In genomic region chr6:168968228-168968627, GRCh38 we compare ENCODE assay signal across 9 cellular contexts.
DNase-seq lines count a peak whose midpoint lies in the region.
"Had no signal": no experiment of that assay in that cellular context is flagged by ENCODE, and none has a peak within 500 bp of the region (broad histone marks: within the 10 kb centered on the region; RNA-seq: fewer than 3 reads in every experiment).

No MANE protein-coding gene starts in this region.

- no peaks in the 10 kb centered on the region for H3K79me1 ChIP-seq in trophoblast cell (ENCODE audit: low read length)

- H2BK12ac ChIP-seq in trophoblast cell (ENCODE audit: low read length), result no peak overlapping the region

- no peak overlapping the region for H3K27ac ChIP-seq in trophoblast cell (ENCODE audit: low read depth, low read length)
- H3K27ac ChIP-seq: C4-2B had no signal

- H3K9me3 ChIP-seq in trophoblast cell (ENCODE audit: insufficient read depth, low read depth, low read length), result peaks cover 1% of the 10 kb centered on the region

- H3K27me3 ChIP-seq in trophoblast cell (ENCODE audit: insufficient read depth, low read length), result no peaks in the 10 kb centered on the region

- no peak overlapping the region for H3K9ac ChIP-seq in trophoblast cell (ENCODE audit: low read length)

- no peak overlapping the region for H3K14ac ChIP-seq in trophoblast cell (ENCODE audit: low read length)

- no peak overlapping the region for H3K4me2 ChIP-seq in trophoblast cell (ENCODE audit: low read length)

- H4K8ac ChIP-seq in trophoblast cell (ENCODE audit: low read depth, low read length), result no peak overlapping the region

- no CpG with 5 or more reads among the region's 10 CpGs for WGBS in trophoblast cell (ENCODE audit: extremely low coverage, insufficient coverage, insufficient read length)

- H4K91ac ChIP-seq in trophoblast cell (ENCODE audit: low read depth, low read length), result no peak overlapping the region

- H2AK5ac ChIP-seq in trophoblast cell (ENCODE audit: low read length), result no peak overlapping the region

- H3K4ac ChIP-seq in trophoblast cell (ENCODE audit: low read depth, low read length), result no peak overlapping the region

- H3K23ac ChIP-seq in trophoblast cell (ENCODE audit: low read length), result no peak overlapping the region

- H3K18ac ChIP-seq in trophoblast cell (ENCODE audit: low read length), result no peak overlapping the region

- H3K4me3 ChIP-seq in trophoblast cell (ENCODE audit: low read depth, low read length), result no peak overlapping the region

- no peak overlapping the region for H4K12ac ChIP-seq in trophoblast cell (ENCODE audit: low read depth, low read length)

- peak; percentile 20 for DNase-seq in NCI-H345 (lab: John Stamatoyannopoulos, UW)
- no peak for DNase-seq in NCI-H345 treated with DMSO at 0.1 percent for 48 hours (lab: John Stamatoyannopoulos, UW; ENCODE audit: unreplicated experiment)
- peak; percentile 70 for DNase-seq in NCI-H510A (lab: John Stamatoyannopoulos, UW)
- DNase-seq in dedifferentiated amniotic fluid mesenchymal stem cell (ENCODE audit: extremely low spot score), result peak; percentile 66
- DNase-seq in trophoblast cell, result peak; percentile 90 to 96
- no peak for DNase-seq in activated T-cell treated with anti-CD3 and anti-CD28 coated beads, Interleukin-2, amount 50 U/mL, for 48 hours
- no peak for DNase-seq in HuH-7 (ENCODE audit: low spot score)
- DNase-seq in AML-193 (lab: John Stamatoyannopoulos, UW), result no peak

- H2AFZ ChIP-seq in trophoblast cell (ENCODE audit: insufficient read depth, low read length, poor library complexity), result no peak overlapping the region

- no peak overlapping the region for H2BK120ac ChIP-seq in trophoblast cell (ENCODE audit: insufficient read depth, low read length, poor library complexity)

- H2BK5ac ChIP-seq in trophoblast cell (ENCODE audit: low read depth, low read length, poor library complexity), result no peak overlapping the region

- no peaks in the 10 kb centered on the region for H3K4me1 ChIP-seq in trophoblast cell (ENCODE audit: control insufficient read depth in 1 of 2, insufficient read depth in 2 of 2, low read length in 2 of 2)

- no peaks in the 10 kb centered on the region for H3K79me2 ChIP-seq in trophoblast cell (ENCODE audit: control insufficient read depth, insufficient read depth, low read length, poor library complexity)

- no peaks in the 10 kb centered on the region for H3K36me3 ChIP-seq in trophoblast cell (ENCODE audit: control insufficient read depth in 1 of 2, insufficient read depth in 2 of 2, low read length in 2 of 2)

Comparison
In these comparisons a context has a peak if more than half of its experiments do, and no peak if none do; other contexts are left out.
1. DNase-seq: peak in NCI-H345 (single experiment), NCI-H510A (single experiment), dedifferentiated amniotic fluid mesenchymal stem cell (single experiment) and trophoblast cell (2 of 2); none in NCI-H345 treated with DMSO at 0.1 percent for 48 hours (single experiment), activated T-cell treated with anti-CD3 and anti-CD28 coated beads, Interleukin-2, amount 50 U/mL, for 48 hours (0 of 2), HuH-7 (single experiment) and AML-193 (0 of 2).